27 cellular contexts compared by ENCODE assay signal in genomic region chr1:90561926-90562325, GRCh38.
A peak's percentile ranks its signal among the peaks of the same experiment; 100 is the strongest.
DNase-seq lines count a peak whose midpoint lies in the region; ATAC-seq, FAIRE-seq and TF ChIP-seq lines count a peak whose summit lies in the region.
"Had no signal": no experiment of that assay in that cellular context is flagged by ENCODE, and none has a peak within 500 bp of the region (broad histone marks: within the 10 kb centered on the region; RNA-seq: fewer than 3 reads in every experiment).

No MANE protein-coding gene starts in this region.

- H3K4me2 ChIP-seq in HepG2 (ENCODE audit: low read depth, low read length) (no peak overlapping the region), Karpas-422 (ENCODE audit: low read depth, low read length, poor library complexity, severe bottlenecking) (no peak overlapping the region), H1 (ENCODE audit: insufficient read depth in 1 of 2, low read depth in 2 of 2, low read length in 2 of 2) (peak overlapping the region; percentile 40 to 51)
- H3K4me2 ChIP-seq: BLaER1 treated with 17β-estradiol and CSF1 and Interleukin-3, amounts not matched to agents 10 nM and 100 nM had no signal

- no TSS peak for BruUV-seq in HepG2 (replicated peaks; lab: Mats Ljungman, UMichigan)

- no peak overlapping the region for H2BK12ac ChIP-seq in H1 (ENCODE audit: low read depth, low read length)

- no peak overlapping the region for H2AFZ ChIP-seq in HepG2 (ENCODE audit: low read length)
- no peak overlapping the region for H2AFZ ChIP-seq in Karpas-422 (ENCODE audit: low read length)
- no peak overlapping the region for H2AFZ ChIP-seq in H1 (ENCODE audit: low read length)
- H2AFZ ChIP-seq: GM23248 had no signal

- FAIRE-seq in HepG2 (lab: Jason Lieb, UNC) (no peak), H1 (lab: Jason Lieb, UNC) (peak; percentile 93)

- H3K27ac ChIP-seq in HepG2 (ENCODE audit: extremely low read length, insufficient read depth, low read length) (no peak overlapping the region), right lobe of liver (no peak overlapping the region), Karpas-422 (ENCODE audit: low read length) (no peak overlapping the region), H1 (ENCODE audit: low read depth, low read length) (no peak overlapping the region)
- H3K27ac ChIP-seq: BLaER1 treated with 17β-estradiol and CSF1 and Interleukin-3, amounts not matched to agents 10 nM and 100 nM; GM23248; HL-60; prostate gland; suprapubic skin had no signal

- no peak overlapping the region for H3K56ac ChIP-seq in H1 (replicated peaks; ENCODE audit: insufficient read length, low read depth, low read length)

- H3K4me1 ChIP-seq in HepG2 (ENCODE audit: insufficient read depth, low read length) (no peaks in the 10 kb centered on the region), right lobe of liver (no peaks in the 10 kb centered on the region), Karpas-422 (ENCODE audit: low read length) (no peaks in the 10 kb centered on the region), H1 (replicated peaks in 1 of 4; ENCODE audit: control insufficient read depth in 3 of 4, insufficient read depth in 4 of 4, low read length in 3 of 4) (peaks cover 0 to 28% (median 18%) of the 10 kb centered on the region in 4 experiments; a peak in 6 of 7 replicates)
- H3K4me1 ChIP-seq: BLaER1 treated with 17β-estradiol and CSF1 and Interleukin-3, amounts not matched to agents 10 nM and 100 nM; prostate gland; suprapubic skin had no signal

- DNase-seq in HepG2 (ENCODE audit: low spot score) (no peak), right lobe of liver (no peak), Karpas-422 (peak; percentile 60), H1 (ENCODE audit: low read depth in 1 of 2, low spot score in 2 of 2) (peak; percentile 60 to 71), Kasumi-1 (lab: John Stamatoyannopoulos, UW) (no peak)
- DNase-seq in activated CD8-positive, alpha-beta memory T cell treated with anti-CD3 and anti-CD28 coated beads, Interleukin-2, amount 50 U/mL, for 48 hours = no peak
- no peak for DNase-seq in stimulated activated CD8-positive, alpha-beta memory T cell treated with anti-CD3 and anti-CD28 coated beads, Interleukin-4, amount 100 ng/mL, for 48 hours
- DNase-seq: activated CD4-positive, alpha-beta T cell treated with anti-CD3 and anti-CD28 coated beads for 1 hour; activated naive CD4-positive, alpha-beta T cell treated with anti-CD3 and anti-CD28 coated beads, Interleukin-2, amount 10 ng/mL, durations not matched to agents 7 days and 5 days; activated T-cell treated with anti-CD3 and anti-CD28 coated beads, Interleukin-2, amount 50 U/mL, for 48 hours; anterior cingulate cortex; Calu3; dermis blood vessel endothelial cell; glutamatergic neuron; GM23248; IMR-90; MM.1S; NCI-H1436 treated with DMSO at 0.1 percent for 48 hours; PC-3; Right ventricle myocardium superior; stimulated activated CD4-positive, alpha-beta T cell treated with anti-CD3 and anti-CD28 coated beads, Interleukin-2, amount 100 ng/mL, for 24 hours had no signal

- H3K9me3 ChIP-seq in HepG2 (ENCODE audit: low read length) (no peaks in the 10 kb centered on the region), right lobe of liver (no peaks in the 10 kb centered on the region), Karpas-422 (ENCODE audit: low read length) (no peaks in the 10 kb centered on the region), H1 (ENCODE audit: insufficient read depth in 2 of 2, low read depth in 1 of 2, low read length in 1 of 2) (no peaks in the 10 kb centered on the region)
- H3K9me3 ChIP-seq: BLaER1 treated with 17β-estradiol and CSF1 and Interleukin-3, amounts not matched to agents 10 nM and 100 nM; prostate gland; suprapubic skin had no signal

- H4K20me1 ChIP-seq in HepG2 (ENCODE audit: insufficient read depth, low read length) (no peaks in the 10 kb centered on the region), Karpas-422 (ENCODE audit: insufficient read depth, low read depth, low read length) (no peaks in the 10 kb centered on the region), H1 (replicated peaks in 1 of 2; ENCODE audit: control insufficient read depth in 1 of 2, insufficient read depth in 2 of 2, low read length in 2 of 2) (peaks cover 0 to 5% of the 10 kb centered on the region in 2 experiments)
- H4K20me1 ChIP-seq: BLaER1 treated with 17β-estradiol and CSF1 and Interleukin-3, amounts not matched to agents 10 nM and 100 nM had no signal

- intact Hi-C loops in HepG2 (cut with micrococcal nuclease; ENCODE audit: unreplicated experiment) (no loop called here), right lobe of liver (cut with DNase I) (no loop called here)

- H4K5ac ChIP-seq in H1 (ENCODE audit: insufficient read length, low read depth, low read length) = no peak overlapping the region

- H3K79me1 ChIP-seq in H1 (ENCODE audit: low read depth, low read length) = no peaks in the 10 kb centered on the region

- 0% methylated on average over 3 of the region's 3 CpGs for WGBS in HepG2 (ENCODE audit: low lambda C conversion rate)
- WGBS in right lobe of liver (ENCODE audit: insufficient coverage, low coverage, low lambda C conversion rate, missing lambda C conversion rate) = 68% methylated on average over 3 of the region's 3 CpGs
- 9% methylated on average over 3 of the region's 3 CpGs; no CpG with 5 or more reads in 1 of the 2 experiments for WGBS in H1 (ENCODE audit: extremely low coverage in 1 of 2, insufficient coverage in 1 of 2, insufficient read length in 1 of 2, insufficient replicate concordance in 2 of 2, low coverage in 1 of 2, low lambda C conversion rate in 2 of 2, missing lambda C conversion rate in 1 of 2), 2 experiments

- POLR2A ChIA-PET in HepG2 (lab: Yijun Ruan, JAX) = no interaction called here
- POLR2A ChIA-PET in H1 (lab: Charles Lee; ENCODE audit: partially characterized antibody) = no interaction called here

- no peak overlapping the region for H4K91ac ChIP-seq in H1 (replicated peaks; ENCODE audit: insufficient read length, low read length)

- no peak overlapping the region for H2BK120ac ChIP-seq in H1 (replicated peaks; ENCODE audit: low read depth, low read length)

- in situ Hi-C loops in HepG2 (cut with HindIII; ENCODE audit: extremely low pct_ligation_motif_present, low pct_unique_long_range_greater_than_20kb) = no loop called here

- H3K4me3 ChIP-seq in HepG2 (replicated peaks in 1 of 3; ENCODE audit: insufficient read depth in 1 of 3, low read depth in 2 of 3, low read length in 3 of 3) = no peak overlapping the region
- no peak overlapping the region for H3K4me3 ChIP-seq in right lobe of liver
- no peak overlapping the region for H3K4me3 ChIP-seq in Karpas-422 (ENCODE audit: low read length)
- peak overlapping the region in 1 of 4 experiments; percentile 19; a peak in 2 of 8 replicates for H3K4me3 ChIP-seq in H1 (ENCODE audit: extremely low read depth in 1 of 4, insufficient read depth in 2 of 4, low read depth in 3 of 4, low read length in 4 of 4)
- H3K4me3 ChIP-seq: BLaER1 treated with 17β-estradiol and CSF1 and Interleukin-3, amounts not matched to agents 10 nM and 100 nM; GM23248; prostate gland; suprapubic skin had no signal

- TF ChIP-seq CTCF in HepG2 (CRISPR knock-in tag; IDR thresholded peaks at IDR 0.05) = no peak
- no peak for TF ChIP-seq CTCF in right lobe of liver (IDR thresholded peaks at IDR 0.05)
- TF ChIP-seq CTCF in H1 (IDR thresholded peaks at IDR 0.05; ENCODE audit: control extremely low read depth in 1 of 3, insufficient read depth in 1 of 3, low read depth in 1 of 3, low read length in 3 of 3) = peak in 2 of 3 experiments; percentile 2 to 37; a peak in 3 of 4 replicates

- no peak overlapping the region for H3K23ac ChIP-seq in H1 (ENCODE audit: insufficient read length)

- no peak overlapping the region for H3K18ac ChIP-seq in H1 (ENCODE audit: extremely low read depth, low read length)

- H3K27me3 ChIP-seq in HepG2 (ENCODE audit: control insufficient read depth in 1 of 2, insufficient read depth in 2 of 2, low read length in 2 of 2) = no peaks in the 10 kb centered on the region
- no peaks in the 10 kb centered on the region for H3K27me3 ChIP-seq in right lobe of liver
- H3K27me3 ChIP-seq in Karpas-422 (ENCODE audit: low read length) = no peaks in the 10 kb centered on the region
- H3K27me3 ChIP-seq in H1 (replicated peaks in 1 of 4; ENCODE audit: control insufficient read depth in 3 of 4, extremely low read depth in 1 of 4, insufficient read depth in 3 of 4, low read length in 3 of 4) = peaks cover 10 to 28% (median 24%) of the 10 kb centered on the region in 4 experiments
- H3K27me3 ChIP-seq: BLaER1 treated with 17β-estradiol and CSF1 and Interleukin-3, amounts not matched to agents 10 nM and 100 nM had no signal

- no peak overlapping the region for H2BK20ac ChIP-seq in H1 (ENCODE audit: low read length)

- CTCF ChIA-PET in HepG2 (lab: Yijun Ruan, JAX; ENCODE audit: low intra/inter-chr PET ratio, low total read pairs) = no interaction called here
- CTCF ChIA-PET in H1 (lab: Charles Lee; ENCODE audit: partially characterized antibody) = interaction anchor here (1.0 to 3.7 kb wide), 9 partner anchors 9 to 86 kb away, joined by 3 to 16 read pairs (median 4); no protein-coding TSS in a partner anchor

- H3K9me2 ChIP-seq in Karpas-422 (replicated peaks; ENCODE audit: insufficient read depth, low read length) = no peaks in the 10 kb centered on the region

- no peak overlapping the region for H2BK5ac ChIP-seq in H1 (ENCODE audit: low read depth, low read length)

- TF ChIP-seq RAD21 in HepG2 (CRISPR knock-in tag; IDR thresholded peaks at IDR 0.05) (no peak), H1 (IDR thresholded peaks at IDR 0.05 in 1 of 2, conservative IDR thresholded peaks at IDR 0.05 in 1 of 2; ENCODE audit: low read depth in 2 of 2, low read length in 2 of 2) (peak in 1 of 2 experiments; percentile 47; a peak in 1 of 4 replicates)

- H3K4ac ChIP-seq in H1 (replicated peaks; ENCODE audit: insufficient read length, low read depth, low read length) = no peak overlapping the region

- no peaks in the 10 kb centered on the region; the same call in 1 of the 2 replicates for H3K23me2 ChIP-seq in H1 (ENCODE audit: low read depth, low read length)

- H3K36me3 ChIP-seq in HepG2 (replicated peaks in 1 of 2; ENCODE audit: control insufficient read depth in 1 of 2, insufficient read depth in 2 of 2, low read length in 2 of 2) (no peaks in the 10 kb centered on the region), right lobe of liver (no peaks in the 10 kb centered on the region), Karpas-422 (ENCODE audit: insufficient read depth, low read length) (no peaks in the 10 kb centered on the region), H1 (ENCODE audit: control insufficient read depth in 2 of 4, insufficient read depth in 4 of 4, low read length in 3 of 4) (no peaks in the 10 kb centered on the region; a peak in 1 of 8 replicates)
- H3K36me3 ChIP-seq: BLaER1 treated with 17β-estradiol and CSF1 and Interleukin-3, amounts not matched to agents 10 nM and 100 nM; prostate gland; suprapubic skin had no signal

- ATAC-seq in HepG2 = peak; percentile 34; the same call in 1 of the 3 replicates
- ATAC-seq in right lobe of liver = no peak
- ATAC-seq in GM18870 (IDR thresholded peaks at IDR 0.05; ENCODE audit: unreplicated experiment) = no peak
- ATAC-seq: PC-3; stimulated activated memory B cell treated with anti-CD40 and anti-IgM and Interleukin-4, amounts not matched to agents 10 μg/mL and 1 μg/mL and 100 μg/mL, for 72 hours had no signal

- no peak overlapping the region for H2AK5ac ChIP-seq in H1 (ENCODE audit: low read depth, low read length)

- TF ChIP-seq EP300 in HepG2 (IDR thresholded peaks at IDR 0.05; ENCODE audit: low read depth in 2 of 2, low read length in 2 of 2) = no peak
- TF ChIP-seq EP300 in HepG2 (CRISPR knock-in tag; IDR thresholded peaks at IDR 0.05; ENCODE audit: borderline replicate concordance) = no peak
- TF ChIP-seq EP300 in H1 (IDR thresholded peaks at IDR 0.05; ENCODE audit: borderline replicate concordance in 1 of 2, low read depth in 2 of 2, low read length in 2 of 2) = peak in 1 of 2 experiments; percentile 56; a peak in 1 of 3 replicates

- H3K79me2 ChIP-seq in HepG2 (ENCODE audit: insufficient read depth, low read length) (no peaks in the 10 kb centered on the region), Karpas-422 (ENCODE audit: low read length) (no peaks in the 10 kb centered on the region), H1 (ENCODE audit: control insufficient read depth in 1 of 2, insufficient read depth in 2 of 2, low read length in 2 of 2) (no peaks in the 10 kb centered on the region)

- H3K9ac ChIP-seq in HepG2 (ENCODE audit: insufficient read depth, low read depth, low read length) (no peak overlapping the region), Karpas-422 (ENCODE audit: low read length) (no peak overlapping the region), H1 (replicated peaks in 1 of 4; ENCODE audit: extremely low read depth in 1 of 4, low read depth in 3 of 4, low read length in 3 of 4) (no peak overlapping the region)
- H3K9ac ChIP-seq: BLaER1 treated with 17β-estradiol and CSF1 and Interleukin-3, amounts not matched to agents 10 nM and 100 nM; GM23248 had no signal

- no peak overlapping the region for H4K8ac ChIP-seq in H1 (ENCODE audit: extremely low read depth, insufficient read depth, low read length)

- TF ChIP-seq POLR2A in HepG2 (IDR thresholded peaks at IDR 0.05; ENCODE audit: insufficient read depth in 1 of 2, low read depth in 2 of 2, low read length in 2 of 2) (no peak), right lobe of liver (IDR thresholded peaks at IDR 0.05) (no peak), H1 (IDR thresholded peaks at IDR 0.05; ENCODE audit: control extremely low read depth in 1 of 2, low read depth in 2 of 2, low read length in 2 of 2) (no peak)

- no peak overlapping the region for H3K14ac ChIP-seq in H1 (ENCODE audit: insufficient read length)

- no peak overlapping the region for H2BK15ac ChIP-seq in H1 (ENCODE audit: low read length)

Comparison
In these comparisons a context has a peak if more than half of its experiments do, and no peak if none do; other contexts are left out.
1. DNase-seq: peak in Karpas-422 (single experiment) and H1 (2 of 2); none in HepG2 (single experiment), right lobe of liver (0 of 3), activated CD8-positive, alpha-beta memory T cell treated with anti-CD3 and anti-CD28 coated beads, Interleukin-2, amount 50 U/mL, for 48 hours (single experiment), Kasumi-1 (0 of 2) and stimulated activated CD8-positive, alpha-beta memory T cell treated with anti-CD3 and anti-CD28 coated beads, Interleukin-4, amount 100 ng/mL, for 48 hours (single experiment).
2. H3K4me2 ChIP-seq: peak in H1 (2 of 2); none in HepG2 (single experiment) and Karpas-422 (single experiment).
3. CTCF ChIP-seq: peak in H1 (2 of 3); none in HepG2 (single experiment) and right lobe of liver (0 of 4).
4. Of the 41 proteins assayed by ChIP-seq in both HepG2 and H1: peak only in HepG2: none; only in H1: CHD2, CREB1, CTCF, HDAC2, MAX, RXRA and 3 more; in both: none; in neither: 30; mixed calls (peak in some experiments, not most) for 2.